Comparison of ENCODE assay signal across 1 cellular context in the genomic region with DNA sequence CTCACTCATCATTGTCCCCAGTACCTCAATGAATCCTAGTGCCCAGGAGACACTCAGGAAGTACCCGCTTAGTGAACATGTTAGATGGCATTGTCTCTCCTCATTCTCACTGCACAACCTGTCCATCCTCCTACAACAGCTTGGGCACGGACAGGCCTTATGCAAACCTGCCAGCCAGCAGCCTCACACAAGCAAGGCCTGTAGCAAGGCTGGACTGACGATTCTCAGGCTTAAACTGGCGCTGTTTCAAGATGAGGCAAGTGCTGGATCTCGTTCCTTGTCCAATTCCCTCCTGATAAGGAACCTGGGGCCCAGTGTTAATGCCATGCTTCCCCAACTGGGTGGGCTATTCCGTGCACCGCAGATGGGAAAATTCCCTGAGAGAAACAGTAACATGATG.
TF ChIP-seq lines count a peak whose summit lies in the region.

No MANE protein-coding gene starts in this region.

TF ChIP-seq in K562, 482 proteins besides CTCF, POLR2A, EP300 and RAD21:
- TF ChIP-seq WHSC1 (IDR thresholded peaks at IDR 0.05; ENCODE audit: low read length): peak; percentile 36
- no peak for TF ChIP-seq CXXC5 (CRISPR knock-in tag; IDR thresholded peaks at IDR 0.05)
